Comparison of ENCODE assay signal across 2 cellular contexts in genomic region chr20:3904224-3904623, GRCh38.
TF ChIP-seq lines count a peak whose summit lies in the region.

No MANE protein-coding gene starts in this region.

TF ChIP-seq in IMR-90, 13 proteins besides CTCF, POLR2A, EP300 and RAD21:
- no peak for TF ChIP-seq USF2 (IDR thresholded peaks at IDR 0.05; ENCODE audit: low read depth, low read length)
- TF ChIP-seq FOS (IDR thresholded peaks at IDR 0.05; ENCODE audit: low read depth, low read length) = no peak
- no peak for TF ChIP-seq CHD1 (IDR thresholded peaks at IDR 0.05; ENCODE audit: low read depth, low read length)
- no peak for TF ChIP-seq CEBPB (IDR thresholded peaks at IDR 0.05; ENCODE audit: low read depth, low read length)
- no peak for TF ChIP-seq NFE2L2 (IDR thresholded peaks at IDR 0.05; ENCODE audit: low read depth, low read length)
- TF ChIP-seq MXI1 (IDR thresholded peaks at IDR 0.05; ENCODE audit: borderline replicate concordance, low read depth, low read length) = no peak

TF ChIP-seq in K562, 482 proteins besides CTCF, POLR2A, EP300 and RAD21:
- no peak for TF ChIP-seq HINFP (tag; conservative IDR thresholded peaks at IDR 0.05; ENCODE audit: low read depth)
- no peak for TF ChIP-seq ZNF217 (CRISPR knock-in tag; IDR thresholded peaks at IDR 0.05)
- no peak for TF ChIP-seq ZNF407 (IDR thresholded peaks at IDR 0.05; ENCODE audit: low read depth)
- no peak for TF ChIP-seq NCOA4 (IDR thresholded peaks at IDR 0.05; ENCODE audit: partially characterized antibody)
- no peak for TF ChIP-seq ARID1B (IDR thresholded peaks at IDR 0.05)
- TF ChIP-seq CBX5 (IDR thresholded peaks at IDR 0.05; ENCODE audit: borderline replicate concordance, low read depth) = no peak
- peak; percentile 38; the same call in 1 of the 2 replicates for TF ChIP-seq ZNF121 (CRISPR knock-in tag; conservative IDR thresholded peaks at IDR 0.05)
